In genomic region chr3:196502775-196503181, GRCh38 we compare ENCODE assay signal across 8 cellular contexts. TPM values are rescaled to one million over a fixed set of nuclear protein-coding genes. Genes with fewer than 3 reads are reported as not detected.
DNase-seq lines count a peak whose midpoint lies in the region; ATAC-seq and TF ChIP-seq lines count a peak whose summit lies in the region.

No MANE protein-coding gene starts in this region.

- H3K4me3 ChIP-seq in Peyer's patch (peak overlapping the region; percentile 68 to 96 (median 91)), fibroblast of the aortic adventitia (ENCODE audit: low read depth, low read length) (peak overlapping the region; percentile 98)

- DNase-seq in NCI-H748 (lab: John Stamatoyannopoulos, UW; ENCODE audit: unreplicated experiment) = peak; percentile 36
- DNase-seq in NCI-H748 treated with DMSO at 0.1 percent for 48 hours (lab: John Stamatoyannopoulos, UW) = no peak
- peak; percentile 47 to 75 (median 66) for DNase-seq in Peyer's patch
- peak; percentile 60 for DNase-seq in activated T-helper 2 cell treated with anti-CD3 and anti-CD28 coated beads, Interferon-gamma antibody, Interleukin-2, Interleukin-4, amounts not matched to agents 10 μg/mL and 5 μg/mL and 100 μg/mL, durations not matched to agents 14 hours and 24 hours and 36 hours (ENCODE audit: low spot score)
- DNase-seq in fibroblast of the aortic adventitia (ENCODE audit: low read depth) = peak; percentile 93
- peak; percentile 90 for DNase-seq in stromal cell of bone marrow (ENCODE audit: low read depth)

- ATAC-seq in HG03196 (IDR thresholded peaks at IDR 0.05; ENCODE audit: unreplicated experiment) = peak; percentile 14

- no peaks in the 10 kb centered on the region for H3K36me3 ChIP-seq in Peyer's patch

- TF ChIP-seq CTCF in Peyer's patch (IDR thresholded peaks at IDR 0.05) (no peak), fibroblast of the aortic adventitia (IDR thresholded peaks at IDR 0.05; ENCODE audit: insufficient read depth, low read length) (no peak), nephron (IDR thresholded peaks at IDR 0.05; ENCODE audit: unreplicated experiment in 3 of 3) (no peak)

- peak overlapping the region; percentile 100 for H3K27ac Mint-ChIP-seq in activated T-helper 2 cell treated with anti-CD3 and anti-CD28 coated beads, Interferon-gamma antibody, Interleukin-2, Interleukin-4, amounts not matched to agents 10 μg/mL and 5 μg/mL and 100 μg/mL, durations not matched to agents 14 hours and 24 hours and 36 hours
- H3K27ac Mint-ChIP-seq in nephron = peak overlapping the region; percentile 85 to 98 (median 96)

- H3K4me1 ChIP-seq in Peyer's patch = peaks cover 0 to 12% (median 2%) of the 10 kb centered on the region in 4 donors

- no peaks in the 10 kb centered on the region for H3K9me3 ChIP-seq in Peyer's patch

- H3K9me3 Mint-ChIP-seq in activated T-helper 2 cell treated with anti-CD3 and anti-CD28 coated beads, Interferon-gamma antibody, Interleukin-2, Interleukin-4, amounts not matched to agents 10 μg/mL and 5 μg/mL and 100 μg/mL, durations not matched to agents 14 hours and 24 hours and 36 hours = peaks cover 14% of the 10 kb centered on the region
- peaks cover 4% of the 10 kb centered on the region for H3K9me3 Mint-ChIP-seq in nephron

- H3K27me3 Mint-ChIP-seq in activated T-helper 2 cell treated with anti-CD3 and anti-CD28 coated beads, Interferon-gamma antibody, Interleukin-2, Interleukin-4, amounts not matched to agents 10 μg/mL and 5 μg/mL and 100 μg/mL, durations not matched to agents 14 hours and 24 hours and 36 hours (ENCODE audit: low read depth) = no peaks in the 10 kb centered on the region
- no peaks in the 10 kb centered on the region for H3K27me3 Mint-ChIP-seq in nephron (ENCODE audit: low read depth)

- H3K36me3 Mint-ChIP-seq in activated T-helper 2 cell treated with anti-CD3 and anti-CD28 coated beads, Interferon-gamma antibody, Interleukin-2, Interleukin-4, amounts not matched to agents 10 μg/mL and 5 μg/mL and 100 μg/mL, durations not matched to agents 14 hours and 24 hours and 36 hours (ENCODE audit: low read depth) = peaks cover 62% of the 10 kb centered on the region
- peaks cover 11% of the 10 kb centered on the region for H3K36me3 Mint-ChIP-seq in nephron (ENCODE audit: low read depth)

- H3K4me3 Mint-ChIP-seq in activated T-helper 2 cell treated with anti-CD3 and anti-CD28 coated beads, Interferon-gamma antibody, Interleukin-2, Interleukin-4, amounts not matched to agents 10 μg/mL and 5 μg/mL and 100 μg/mL, durations not matched to agents 14 hours and 24 hours and 36 hours (ENCODE audit: low read depth) = peak overlapping the region; percentile 99
- peak overlapping the region; percentile 99 for H3K4me3 Mint-ChIP-seq in nephron

- no peaks in the 10 kb centered on the region for H3K27me3 ChIP-seq in Peyer's patch

- intact Hi-C loops in activated T-helper 2 cell treated with anti-CD3 and anti-CD28 coated beads, Interferon-gamma antibody, Interleukin-2, Interleukin-4, amounts not matched to agents 10 μg/mL and 5 μg/mL and 100 μg/mL, durations not matched to agents 14 hours and 24 hours and 36 hours (cut with micrococcal nuclease) = loop anchor here (1.0 to 5.0 kb wide), 6 partner anchors 25 to 320 kb away; partner anchors contain the start of genes DYNLT2B, FBXO45 and WDR53

- H3K4me1 Mint-ChIP-seq in activated T-helper 2 cell treated with anti-CD3 and anti-CD28 coated beads, Interferon-gamma antibody, Interleukin-2, Interleukin-4, amounts not matched to agents 10 μg/mL and 5 μg/mL and 100 μg/mL, durations not matched to agents 14 hours and 24 hours and 36 hours (ENCODE audit: low read depth) = peaks cover 25% of the 10 kb centered on the region
- H3K4me1 Mint-ChIP-seq in nephron = peaks cover 27% of the 10 kb centered on the region

- no peak for TF ChIP-seq POLR2A in Peyer's patch (IDR thresholded peaks at IDR 0.05)

- peak overlapping the region; percentile 93 to 98 (median 95) for H3K27ac ChIP-seq in Peyer's patch

RNA-seq across cellular contexts. Expression of gene RNF168, which starts 0.8 kb away (rescaled TPM):
- 10 to 100 TPM; 13.3 to 56.1 (median 18.3) TPM for total RNA-seq in Peyer's patch
- 36.3 and 37.2 TPM in 2 replicates for total RNA-seq in activated T-helper 2 cell treated with anti-CD3 and anti-CD28 coated beads, Interferon-gamma antibody, Interleukin-2, Interleukin-4, amounts not matched to agents 10 μg/mL and 5 μg/mL and 100 μg/mL, durations not matched to agents 14 hours and 24 hours and 36 hours
- 32.4 and 35.4 TPM in 2 replicates for total RNA-seq in fibroblast of the aortic adventitia (ENCODE audit: low replicate concordance)

RNA-seq across cellular contexts. Expression of gene SMCO1, which starts 12.4 kb away (rescaled TPM):
- total RNA-seq in Peyer's patch (not detected), fibroblast of the aortic adventitia (ENCODE audit: low replicate concordance) (not detected in 2 replicates)
- total RNA-seq in activated T-helper 2 cell treated with anti-CD3 and anti-CD28 coated beads, Interferon-gamma antibody, Interleukin-2, Interleukin-4, amounts not matched to agents 10 μg/mL and 5 μg/mL and 100 μg/mL, durations not matched to agents 14 hours and 24 hours and 36 hours = not detected in 2 replicates
